Comparison of ENCODE assay signal across 1 cellular context in the genomic region with DNA sequence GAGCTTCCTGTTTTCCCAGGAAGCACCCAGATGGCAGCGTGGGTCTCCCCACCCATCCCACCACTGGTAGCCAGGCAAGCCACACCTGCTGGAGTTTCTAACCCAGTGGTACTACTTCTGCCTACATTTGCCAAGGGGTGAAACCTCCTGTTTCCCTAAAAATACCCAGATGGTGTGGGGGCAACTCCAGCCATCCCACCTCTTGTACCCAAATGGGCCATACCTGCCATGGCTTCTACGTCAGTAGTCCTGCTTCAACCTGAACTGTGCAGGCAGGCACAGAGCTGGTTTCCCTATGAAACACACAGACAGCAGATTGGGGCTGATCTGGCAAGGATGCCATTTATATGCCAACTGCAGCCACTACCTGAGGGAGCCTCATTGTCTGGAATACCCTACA.
TF ChIP-seq lines count a peak whose summit lies in the region.

No MANE protein-coding gene starts in this region.

TF ChIP-seq in K562, 482 proteins besides CTCF, POLR2A, EP300 and RAD21 (continued from another document):
- TF ChIP-seq, protein P1, sequence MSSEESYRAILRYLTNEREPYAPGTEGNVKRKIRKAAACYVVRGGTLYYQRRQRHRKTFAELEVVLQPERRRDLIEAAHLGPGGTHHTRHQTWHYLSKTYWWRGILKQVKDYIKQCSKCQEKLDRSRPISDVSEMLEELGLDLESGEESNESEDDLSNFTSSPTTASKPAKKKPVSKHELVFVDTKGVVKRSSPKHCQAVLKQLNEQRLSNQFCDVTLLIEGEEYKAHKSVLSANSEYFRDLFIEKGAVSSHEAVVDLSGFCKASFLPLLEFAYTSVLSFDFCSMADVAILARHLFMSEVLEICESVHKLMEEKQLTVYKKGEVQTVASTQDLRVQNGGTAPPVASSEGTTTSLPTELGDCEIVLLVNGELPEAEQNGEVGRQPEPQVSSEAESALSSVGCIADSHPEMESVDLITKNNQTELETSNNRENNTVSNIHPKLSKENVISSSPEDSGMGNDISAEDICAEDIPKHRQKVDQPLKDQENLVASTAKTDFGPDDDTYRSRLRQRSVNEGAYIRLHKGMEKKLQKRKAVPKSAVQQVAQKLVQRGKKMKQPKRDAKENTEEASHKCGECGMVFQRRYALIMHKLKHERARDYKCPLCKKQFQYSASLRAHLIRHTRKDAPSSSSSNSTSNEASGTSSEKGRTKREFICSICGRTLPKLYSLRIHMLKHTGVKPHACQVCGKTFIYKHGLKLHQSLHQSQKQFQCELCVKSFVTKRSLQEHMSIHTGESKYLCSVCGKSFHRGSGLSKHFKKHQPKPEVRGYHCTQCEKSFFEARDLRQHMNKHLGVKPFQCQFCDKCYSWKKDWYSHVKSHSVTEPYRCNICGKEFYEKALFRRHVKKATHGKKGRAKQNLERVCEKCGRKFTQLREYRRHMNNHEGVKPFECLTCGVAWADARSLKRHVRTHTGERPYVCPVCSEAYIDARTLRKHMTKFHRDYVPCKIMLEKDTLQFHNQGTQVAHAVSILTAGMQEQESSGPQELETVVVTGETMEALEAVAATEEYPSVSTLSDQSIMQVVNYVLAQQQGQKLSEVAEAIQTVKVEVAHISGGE (CRISPR knock-in tag; IDR thresholded peaks at IDR 0.05) = peak in 1 of 3 experiments; percentile 42; a peak in 1 of 6 replicates
- TF ChIP-seq STAG1 (CRISPR knock-in tag; IDR thresholded peaks at IDR 0.05; ENCODE audit: borderline replicate concordance) (peak; percentile 47; the same call in 1 of the 2 replicates), ZNF561 (CRISPR knock-in tag; conservative IDR thresholded peaks at IDR 0.05) (no peak), ATF1 (CRISPR knock-in tag; IDR thresholded peaks at IDR 0.05) (peak; percentile 21; the same call in 1 of the 2 replicates), ATF1 (tag; IDR thresholded peaks at IDR 0.05) (no peak), ZNF184 (CRISPR knock-in tag; IDR thresholded peaks at IDR 0.05) (peak; percentile 1; the same call in 1 of the 2 replicates)
- TF ChIP-seq, protein P2, sequence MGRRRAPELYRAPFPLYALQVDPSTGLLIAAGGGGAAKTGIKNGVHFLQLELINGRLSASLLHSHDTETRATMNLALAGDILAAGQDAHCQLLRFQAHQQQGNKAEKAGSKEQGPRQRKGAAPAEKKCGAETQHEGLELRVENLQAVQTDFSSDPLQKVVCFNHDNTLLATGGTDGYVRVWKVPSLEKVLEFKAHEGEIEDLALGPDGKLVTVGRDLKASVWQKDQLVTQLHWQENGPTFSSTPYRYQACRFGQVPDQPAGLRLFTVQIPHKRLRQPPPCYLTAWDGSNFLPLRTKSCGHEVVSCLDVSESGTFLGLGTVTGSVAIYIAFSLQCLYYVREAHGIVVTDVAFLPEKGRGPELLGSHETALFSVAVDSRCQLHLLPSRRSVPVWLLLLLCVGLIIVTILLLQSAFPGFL (CRISPR knock-in tag; IDR thresholded peaks at IDR 0.05) = no peak
- TF ChIP-seq, protein P3, sequence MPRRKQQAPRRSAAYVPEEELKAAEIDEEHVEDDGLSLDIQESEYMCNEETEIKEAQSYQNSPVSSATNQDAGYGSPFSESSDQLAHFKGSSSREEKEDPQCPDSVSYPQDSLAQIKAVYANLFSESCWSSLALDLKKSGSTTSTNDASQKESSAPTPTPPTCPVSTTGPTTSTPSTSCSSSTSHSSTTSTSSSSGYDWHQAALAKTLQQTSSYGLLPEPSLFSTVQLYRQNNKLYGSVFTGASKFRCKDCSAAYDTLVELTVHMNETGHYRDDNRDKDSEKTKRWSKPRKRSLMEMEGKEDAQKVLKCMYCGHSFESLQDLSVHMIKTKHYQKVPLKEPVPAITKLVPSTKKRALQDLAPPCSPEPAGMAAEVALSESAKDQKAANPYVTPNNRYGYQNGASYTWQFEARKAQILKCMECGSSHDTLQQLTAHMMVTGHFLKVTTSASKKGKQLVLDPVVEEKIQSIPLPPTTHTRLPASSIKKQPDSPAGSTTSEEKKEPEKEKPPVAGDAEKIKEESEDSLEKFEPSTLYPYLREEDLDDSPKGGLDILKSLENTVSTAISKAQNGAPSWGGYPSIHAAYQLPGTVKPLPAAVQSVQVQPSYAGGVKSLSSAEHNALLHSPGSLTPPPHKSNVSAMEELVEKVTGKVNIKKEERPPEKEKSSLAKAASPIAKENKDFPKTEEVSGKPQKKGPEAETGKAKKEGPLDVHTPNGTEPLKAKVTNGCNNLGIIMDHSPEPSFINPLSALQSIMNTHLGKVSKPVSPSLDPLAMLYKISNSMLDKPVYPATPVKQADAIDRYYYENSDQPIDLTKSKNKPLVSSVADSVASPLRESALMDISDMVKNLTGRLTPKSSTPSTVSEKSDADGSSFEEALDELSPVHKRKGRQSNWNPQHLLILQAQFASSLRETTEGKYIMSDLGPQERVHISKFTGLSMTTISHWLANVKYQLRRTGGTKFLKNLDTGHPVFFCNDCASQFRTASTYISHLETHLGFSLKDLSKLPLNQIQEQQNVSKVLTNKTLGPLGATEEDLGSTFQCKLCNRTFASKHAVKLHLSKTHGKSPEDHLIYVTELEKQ (CRISPR knock-in tag; IDR thresholded peaks at IDR 0.05) = no peak
